Comparison of ENCODE assay signal across 1 cellular context in the genomic region with DNA sequence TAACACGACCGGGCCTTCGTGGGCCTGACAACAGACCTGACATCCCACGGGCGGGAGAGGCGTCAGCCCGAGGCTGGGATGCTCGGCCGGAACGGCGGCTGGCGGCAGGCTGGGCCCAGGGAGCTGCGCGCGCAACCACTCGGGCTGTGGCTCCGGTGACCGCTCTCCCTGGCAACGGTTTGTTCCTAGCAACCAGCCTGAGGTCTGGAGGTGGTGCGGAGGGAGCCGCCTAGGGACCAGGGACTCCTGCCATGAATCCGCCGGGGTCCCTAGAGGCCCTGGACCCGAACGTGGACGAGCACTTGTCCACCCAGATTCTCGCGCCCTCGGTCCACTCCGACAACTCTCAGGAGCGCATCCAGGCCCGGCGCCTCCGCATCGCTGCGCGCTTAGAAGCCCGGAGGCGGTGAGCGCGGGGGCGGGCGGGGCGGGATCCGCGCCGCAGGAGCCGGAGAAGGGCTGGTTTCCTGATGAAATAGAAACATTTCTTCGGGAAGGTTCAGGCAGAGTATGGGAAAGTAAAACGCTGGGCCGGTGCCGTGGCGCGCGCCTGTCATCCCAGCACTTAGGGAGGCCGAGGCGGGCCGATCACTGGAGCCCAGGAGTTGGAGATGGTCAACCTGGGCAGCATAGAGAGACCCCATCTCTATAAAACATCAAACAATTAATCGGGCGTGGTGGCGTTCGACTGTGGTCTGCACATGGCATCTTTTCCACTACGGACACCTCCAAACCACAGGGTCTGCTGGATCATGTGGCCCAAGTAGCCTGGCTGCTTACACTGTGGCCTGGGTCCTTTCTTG.
TF ChIP-seq lines count a peak whose summit lies in the region.

A gene (plus strand): TSS at position 182 of the 803 bp plus-strand sequence. CDS start 70 bp downstream, at position 252.

TF ChIP-seq in HEK293, 187 proteins besides CTCF, POLR2A, EP300 and RAD21 (continued from another document and continues in another):
- TF ChIP-seq ZSCAN30 (tag by site-specific recombination; IDR thresholded peaks at IDR 0.05) (no peak), GLIS1 (tag by site-specific recombination; IDR thresholded peaks at IDR 0.05) (0 out of 2 replicates have a peak, but pooled peaks have one; percentile 7), ZNF792 (tag by site-specific recombination; IDR thresholded peaks at IDR 0.05) (no peak), IKZF3 (tag by site-specific recombination; IDR thresholded peaks at IDR 0.05) (no peak), ZNF292 (tag by site-specific recombination; IDR thresholded peaks at IDR 0.05; ENCODE audit: borderline replicate concordance, low read depth) (no peak), ZFP3 (tag by site-specific recombination; IDR thresholded peaks at IDR 0.05; ENCODE audit: low read depth) (no peak), GFI1B (tag by site-specific recombination; IDR thresholded peaks at IDR 0.05) (no peak), ZNF658 (tag by site-specific recombination; IDR thresholded peaks at IDR 0.05) (no peak), ZNF174 (tag by site-specific recombination; IDR thresholded peaks at IDR 0.05) (no peak), ZNF837 (tag by site-specific recombination; IDR thresholded peaks at IDR 0.05) (no peak), ZNF37A (tag by site-specific recombination; IDR thresholded peaks at IDR 0.05) (no peak), ZFHX2 (tag by site-specific recombination; conservative IDR thresholded peaks at IDR 0.05) (peak; percentile 61), ZNF112 (tag by site-specific recombination; IDR thresholded peaks at IDR 0.05) (no peak), HOXD13 (CRISPR knock-in tag; IDR thresholded peaks at IDR 0.05; ENCODE audit: borderline replicate concordance) (no peak), ZNF16 (tag by site-specific recombination; IDR thresholded peaks at IDR 0.05; ENCODE audit: low read depth) (no peak), ZNF2 (tag by site-specific recombination; IDR thresholded peaks at IDR 0.05) (no peak), SCRT2 (tag by site-specific recombination; IDR thresholded peaks at IDR 0.05) (no peak), SP7 (tag by site-specific recombination; IDR thresholded peaks at IDR 0.05) (no peak), ZNF335 (tag by site-specific recombination; conservative IDR thresholded peaks at IDR 0.05) (peak; percentile 44; the same call in 1 of the 2 replicates), OVOL3 (tag by site-specific recombination; IDR thresholded peaks at IDR 0.05) (no peak), ZFP69B (tag by site-specific recombination; IDR thresholded peaks at IDR 0.05) (peak; percentile 58; the same call in 1 of the 2 replicates), ZFP41 (tag by site-specific recombination; IDR thresholded peaks at IDR 0.05; ENCODE audit: borderline replicate concordance) (no peak), ZNF184 (tag by site-specific recombination; IDR thresholded peaks at IDR 0.05) (no peak), ZNF169 (tag by site-specific recombination; IDR thresholded peaks at IDR 0.05) (no peak), ZNF175 (tag by site-specific recombination; IDR thresholded peaks at IDR 0.05) (no peak), SP2 (tag by site-specific recombination; IDR thresholded peaks at IDR 0.05) (no peak), TCF7L2 (IDR thresholded peaks at IDR 0.05; ENCODE audit: borderline replicate concordance, low read depth, low read length) (no peak), ZNF623 (tag by site-specific recombination; IDR thresholded peaks at IDR 0.05) (no peak), ZNF121 (tag by site-specific recombination; IDR thresholded peaks at IDR 0.05) (peak; percentile 77), ZBTB7A (tag by site-specific recombination; IDR thresholded peaks at IDR 0.05; ENCODE audit: low read depth) (no peak), ZNF521 (tag by site-specific recombination; IDR thresholded peaks at IDR 0.05) (no peak), MYNN (tag by site-specific recombination; IDR thresholded peaks at IDR 0.05; ENCODE audit: borderline replicate concordance) (peak; percentile 66; the same call in 1 of the 2 replicates), MZF1 (tag by site-specific recombination; IDR thresholded peaks at IDR 0.05; ENCODE audit: borderline replicate concordance) (no peak), ZNF311 (tag by site-specific recombination; IDR thresholded peaks at IDR 0.05; ENCODE audit: borderline replicate concordance) (no peak), ZNF132 (tag by site-specific recombination; IDR thresholded peaks at IDR 0.05; ENCODE audit: borderline replicate concordance) (no peak), ZBTB20 (tag by site-specific recombination; IDR thresholded peaks at IDR 0.05) (no peak)
- TF ChIP-seq, protein P1, sequence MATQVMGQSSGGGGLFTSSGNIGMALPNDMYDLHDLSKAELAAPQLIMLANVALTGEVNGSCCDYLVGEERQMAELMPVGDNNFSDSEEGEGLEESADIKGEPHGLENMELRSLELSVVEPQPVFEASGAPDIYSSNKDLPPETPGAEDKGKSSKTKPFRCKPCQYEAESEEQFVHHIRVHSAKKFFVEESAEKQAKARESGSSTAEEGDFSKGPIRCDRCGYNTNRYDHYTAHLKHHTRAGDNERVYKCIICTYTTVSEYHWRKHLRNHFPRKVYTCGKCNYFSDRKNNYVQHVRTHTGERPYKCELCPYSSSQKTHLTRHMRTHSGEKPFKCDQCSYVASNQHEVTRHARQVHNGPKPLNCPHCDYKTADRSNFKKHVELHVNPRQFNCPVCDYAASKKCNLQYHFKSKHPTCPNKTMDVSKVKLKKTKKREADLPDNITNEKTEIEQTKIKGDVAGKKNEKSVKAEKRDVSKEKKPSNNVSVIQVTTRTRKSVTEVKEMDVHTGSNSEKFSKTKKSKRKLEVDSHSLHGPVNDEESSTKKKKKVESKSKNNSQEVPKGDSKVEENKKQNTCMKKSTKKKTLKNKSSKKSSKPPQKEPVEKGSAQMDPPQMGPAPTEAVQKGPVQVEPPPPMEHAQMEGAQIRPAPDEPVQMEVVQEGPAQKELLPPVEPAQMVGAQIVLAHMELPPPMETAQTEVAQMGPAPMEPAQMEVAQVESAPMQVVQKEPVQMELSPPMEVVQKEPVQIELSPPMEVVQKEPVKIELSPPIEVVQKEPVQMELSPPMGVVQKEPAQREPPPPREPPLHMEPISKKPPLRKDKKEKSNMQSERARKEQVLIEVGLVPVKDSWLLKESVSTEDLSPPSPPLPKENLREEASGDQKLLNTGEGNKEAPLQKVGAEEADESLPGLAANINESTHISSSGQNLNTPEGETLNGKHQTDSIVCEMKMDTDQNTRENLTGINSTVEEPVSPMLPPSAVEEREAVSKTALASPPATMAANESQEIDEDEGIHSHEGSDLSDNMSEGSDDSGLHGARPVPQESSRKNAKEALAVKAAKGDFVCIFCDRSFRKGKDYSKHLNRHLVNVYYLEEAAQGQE (tag by site-specific recombination; IDR thresholded peaks at IDR 0.05), result no peak
- TF ChIP-seq, protein P2, sequence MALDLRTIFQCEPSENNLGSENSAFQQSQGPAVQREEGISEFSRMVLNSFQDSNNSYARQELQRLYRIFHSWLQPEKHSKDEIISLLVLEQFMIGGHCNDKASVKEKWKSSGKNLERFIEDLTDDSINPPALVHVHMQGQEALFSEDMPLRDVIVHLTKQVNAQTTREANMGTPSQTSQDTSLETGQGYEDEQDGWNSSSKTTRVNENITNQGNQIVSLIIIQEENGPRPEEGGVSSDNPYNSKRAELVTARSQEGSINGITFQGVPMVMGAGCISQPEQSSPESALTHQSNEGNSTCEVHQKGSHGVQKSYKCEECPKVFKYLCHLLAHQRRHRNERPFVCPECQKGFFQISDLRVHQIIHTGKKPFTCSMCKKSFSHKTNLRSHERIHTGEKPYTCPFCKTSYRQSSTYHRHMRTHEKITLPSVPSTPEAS (tag by site-specific recombination; IDR thresholded peaks at IDR 0.05), result no peak
- TF ChIP-seq, protein P3, sequence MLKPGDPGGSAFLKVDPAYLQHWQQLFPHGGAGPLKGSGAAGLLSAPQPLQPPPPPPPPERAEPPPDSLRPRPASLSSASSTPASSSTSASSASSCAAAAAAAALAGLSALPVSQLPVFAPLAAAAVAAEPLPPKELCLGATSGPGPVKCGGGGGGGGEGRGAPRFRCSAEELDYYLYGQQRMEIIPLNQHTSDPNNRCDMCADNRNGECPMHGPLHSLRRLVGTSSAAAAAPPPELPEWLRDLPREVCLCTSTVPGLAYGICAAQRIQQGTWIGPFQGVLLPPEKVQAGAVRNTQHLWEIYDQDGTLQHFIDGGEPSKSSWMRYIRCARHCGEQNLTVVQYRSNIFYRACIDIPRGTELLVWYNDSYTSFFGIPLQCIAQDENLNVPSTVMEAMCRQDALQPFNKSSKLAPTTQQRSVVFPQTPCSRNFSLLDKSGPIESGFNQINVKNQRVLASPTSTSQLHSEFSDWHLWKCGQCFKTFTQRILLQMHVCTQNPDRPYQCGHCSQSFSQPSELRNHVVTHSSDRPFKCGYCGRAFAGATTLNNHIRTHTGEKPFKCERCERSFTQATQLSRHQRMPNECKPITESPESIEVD (tag by site-specific recombination; IDR thresholded peaks at IDR 0.05), result no peak
- TF ChIP-seq, protein P4, sequence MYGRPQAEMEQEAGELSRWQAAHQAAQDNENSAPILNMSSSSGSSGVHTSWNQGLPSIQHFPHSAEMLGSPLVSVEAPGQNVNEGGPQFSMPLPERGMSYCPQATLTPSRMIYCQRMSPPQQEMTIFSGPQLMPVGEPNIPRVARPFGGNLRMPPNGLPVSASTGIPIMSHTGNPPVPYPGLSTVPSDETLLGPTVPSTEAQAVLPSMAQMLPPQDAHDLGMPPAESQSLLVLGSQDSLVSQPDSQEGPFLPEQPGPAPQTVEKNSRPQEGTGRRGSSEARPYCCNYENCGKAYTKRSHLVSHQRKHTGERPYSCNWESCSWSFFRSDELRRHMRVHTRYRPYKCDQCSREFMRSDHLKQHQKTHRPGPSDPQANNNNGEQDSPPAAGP (tag by site-specific recombination; IDR thresholded peaks at IDR 0.05), result no peak
- TF ChIP-seq, protein P5, sequence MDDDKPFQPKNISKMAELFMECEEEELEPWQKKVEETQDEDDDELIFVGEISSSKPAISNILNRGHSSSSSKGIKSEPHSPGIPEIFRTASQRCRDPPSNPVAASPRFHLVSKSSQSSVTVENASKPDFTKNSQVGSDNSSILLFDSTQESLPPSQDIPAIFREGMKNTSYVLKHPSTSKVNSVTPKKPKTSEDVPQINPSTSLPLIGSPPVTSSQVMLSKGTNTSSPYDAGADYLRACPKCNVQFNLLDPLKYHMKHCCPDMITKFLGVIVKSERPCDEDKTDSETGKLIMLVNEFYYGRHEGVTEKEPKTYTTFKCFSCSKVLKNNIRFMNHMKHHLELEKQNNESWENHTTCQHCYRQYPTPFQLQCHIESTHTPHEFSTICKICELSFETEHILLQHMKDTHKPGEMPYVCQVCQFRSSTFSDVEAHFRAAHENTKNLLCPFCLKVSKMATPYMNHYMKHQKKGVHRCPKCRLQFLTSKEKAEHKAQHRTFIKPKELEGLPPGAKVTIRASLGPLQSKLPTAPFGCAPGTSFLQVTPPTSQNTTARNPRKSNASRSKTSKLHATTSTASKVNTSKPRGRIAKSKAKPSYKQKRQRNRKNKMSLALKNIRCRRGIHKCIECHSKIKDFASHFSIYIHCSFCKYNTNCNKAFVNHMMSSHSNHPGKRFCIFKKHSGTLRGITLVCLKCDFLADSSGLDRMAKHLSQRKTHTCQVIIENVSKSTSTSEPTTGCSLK (tag by site-specific recombination; IDR thresholded peaks at IDR 0.05), result no peak
- TF ChIP-seq, protein P6, sequence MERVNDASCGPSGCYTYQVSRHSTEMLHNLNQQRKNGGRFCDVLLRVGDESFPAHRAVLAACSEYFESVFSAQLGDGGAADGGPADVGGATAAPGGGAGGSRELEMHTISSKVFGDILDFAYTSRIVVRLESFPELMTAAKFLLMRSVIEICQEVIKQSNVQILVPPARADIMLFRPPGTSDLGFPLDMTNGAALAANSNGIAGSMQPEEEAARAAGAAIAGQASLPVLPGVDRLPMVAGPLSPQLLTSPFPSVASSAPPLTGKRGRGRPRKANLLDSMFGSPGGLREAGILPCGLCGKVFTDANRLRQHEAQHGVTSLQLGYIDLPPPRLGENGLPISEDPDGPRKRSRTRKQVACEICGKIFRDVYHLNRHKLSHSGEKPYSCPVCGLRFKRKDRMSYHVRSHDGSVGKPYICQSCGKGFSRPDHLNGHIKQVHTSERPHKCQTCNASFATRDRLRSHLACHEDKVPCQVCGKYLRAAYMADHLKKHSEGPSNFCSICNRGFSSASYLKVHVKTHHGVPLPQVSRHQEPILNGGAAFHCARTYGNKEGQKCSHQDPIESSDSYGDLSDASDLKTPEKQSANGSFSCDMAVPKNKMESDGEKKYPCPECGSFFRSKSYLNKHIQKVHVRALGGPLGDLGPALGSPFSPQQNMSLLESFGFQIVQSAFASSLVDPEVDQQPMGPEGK (tag by site-specific recombination; IDR thresholded peaks at IDR 0.05), result 0 out of 2 replicates have a peak, but pooled peaks have one; percentile 19
- TF ChIP-seq, protein P7, sequence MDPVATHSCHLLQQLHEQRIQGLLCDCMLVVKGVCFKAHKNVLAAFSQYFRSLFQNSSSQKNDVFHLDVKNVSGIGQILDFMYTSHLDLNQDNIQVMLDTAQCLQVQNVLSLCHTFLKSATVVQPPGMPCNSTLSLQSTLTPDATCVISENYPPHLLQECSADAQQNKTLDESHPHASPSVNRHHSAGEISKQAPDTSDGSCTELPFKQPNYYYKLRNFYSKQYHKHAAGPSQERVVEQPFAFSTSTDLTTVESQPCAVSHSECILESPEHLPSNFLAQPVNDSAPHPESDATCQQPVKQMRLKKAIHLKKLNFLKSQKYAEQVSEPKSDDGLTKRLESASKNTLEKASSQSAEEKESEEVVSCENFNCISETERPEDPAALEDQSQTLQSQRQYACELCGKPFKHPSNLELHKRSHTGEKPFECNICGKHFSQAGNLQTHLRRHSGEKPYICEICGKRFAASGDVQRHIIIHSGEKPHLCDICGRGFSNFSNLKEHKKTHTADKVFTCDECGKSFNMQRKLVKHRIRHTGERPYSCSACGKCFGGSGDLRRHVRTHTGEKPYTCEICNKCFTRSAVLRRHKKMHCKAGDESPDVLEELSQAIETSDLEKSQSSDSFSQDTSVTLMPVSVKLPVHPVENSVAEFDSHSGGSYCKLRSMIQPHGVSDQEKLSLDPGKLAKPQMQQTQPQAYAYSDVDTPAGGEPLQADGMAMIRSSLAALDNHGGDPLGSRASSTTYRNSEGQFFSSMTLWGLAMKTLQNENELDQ (tag by site-specific recombination; IDR thresholded peaks at IDR 0.05; ENCODE audit: low read depth), result no peak
- TF ChIP-seq, protein P8, sequence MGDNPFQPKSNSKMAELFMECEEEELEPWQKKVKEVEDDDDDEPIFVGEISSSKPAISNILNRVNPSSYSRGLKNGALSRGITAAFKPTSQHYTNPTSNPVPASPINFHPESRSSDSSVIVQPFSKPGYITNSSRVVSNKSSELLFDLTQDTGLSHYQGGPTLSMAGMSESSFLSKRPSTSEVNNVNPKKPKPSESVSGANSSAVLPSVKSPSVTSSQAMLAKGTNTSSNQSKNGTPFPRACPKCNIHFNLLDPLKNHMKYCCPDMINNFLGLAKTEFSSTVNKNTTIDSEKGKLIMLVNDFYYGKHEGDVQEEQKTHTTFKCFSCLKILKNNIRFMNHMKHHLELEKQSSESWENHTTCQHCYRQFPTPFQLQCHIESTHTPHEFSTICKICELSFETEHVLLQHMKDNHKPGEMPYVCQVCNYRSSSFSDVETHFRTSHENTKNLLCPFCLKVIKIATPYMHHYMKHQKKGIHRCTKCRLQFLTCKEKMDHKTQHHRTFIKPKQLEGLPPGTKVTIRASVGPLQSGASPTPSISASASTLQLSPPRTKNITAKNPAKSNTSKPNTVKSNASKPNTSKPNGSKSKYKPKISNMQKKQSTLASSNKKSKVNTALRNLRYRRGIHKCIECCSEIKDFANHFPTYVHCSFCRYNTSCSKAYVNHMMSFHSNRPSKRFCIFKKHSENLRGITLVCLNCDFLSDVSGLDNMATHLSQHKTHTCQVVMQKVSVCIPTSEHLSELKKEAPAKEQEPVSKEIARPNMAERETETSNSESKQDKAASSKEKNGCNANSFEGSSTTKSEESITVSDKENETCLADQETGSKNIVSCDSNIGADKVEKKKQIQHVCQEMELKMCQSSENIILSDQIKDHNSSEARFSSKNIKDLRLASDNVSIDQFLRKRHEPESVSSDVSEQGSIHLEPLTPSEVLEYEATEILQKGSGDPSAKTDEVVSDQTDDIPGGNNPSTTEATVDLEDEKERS (tag by site-specific recombination; IDR thresholded peaks at IDR 0.05), result no peak
